Comparison of ENCODE assay signal across 29 cellular contexts in the genomic region with DNA sequence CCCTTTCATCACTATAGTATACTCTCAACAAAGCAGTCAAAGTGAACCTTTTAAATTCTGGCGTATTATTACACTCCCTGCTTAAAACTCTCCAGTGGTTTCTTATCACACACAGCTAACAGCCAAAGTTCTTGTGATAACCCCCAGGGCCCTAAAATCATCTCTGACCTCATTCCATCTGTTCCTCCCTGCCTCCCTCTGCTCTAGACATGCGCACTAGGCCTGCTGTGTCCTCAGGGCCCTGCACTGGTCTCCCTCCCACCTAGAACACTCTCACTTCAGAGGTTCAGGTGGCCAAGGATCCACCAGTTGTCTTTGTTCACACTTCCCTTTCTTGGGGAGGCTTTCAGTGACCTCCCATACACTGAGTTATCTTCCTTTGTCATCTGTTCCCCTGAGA.
"Had no signal": no experiment of that assay in that cellular context is flagged by ENCODE, and none has a peak within 500 bp of the region (broad histone marks: within the 10 kb centered on the region; RNA-seq: fewer than 3 reads in every experiment).

No MANE protein-coding gene starts in this region.

- H3K27ac ChIP-seq: epithelial cell of prostate, esophagus muscularis mucosa, foreskin keratinocyte, gastroesophageal sphincter, heart right ventricle, left lung, ovary, psoas muscle, sigmoid colon, spleen, thoracic aorta, transverse colon, vagina had no signal

- ATAC-seq: foreskin keratinocyte; gastroesophageal sphincter; heart right ventricle; left cardiac atrium; left lung; naive thymus-derived CD8-positive, alpha-beta T cell; psoas muscle; right cardiac atrium; stimulated activated memory B cell treated with anti-CD40 and anti-IgM and Interleukin-4, amounts not matched to agents 10 μg/mL and 1 μg/mL and 100 μg/mL, for 72 hours; stimulated activated naive CD8-positive, alpha-beta T cell treated with anti-CD3 and anti-CD28 coated beads, Interleukin-15, Interleukin-2, amounts not matched to agents 100 U/mL and 50 U/mL, for 24 hours had no signal

- H3K9me3 Mint-ChIP-seq: endodermal cell, nephron progenitor cell had no signal

- H3K4me1 ChIP-seq: esophagus muscularis mucosa, foreskin keratinocyte, gastroesophageal sphincter, heart right ventricle, left lung, psoas muscle, sigmoid colon, spleen, transverse colon, vagina had no signal

- H3K27ac Mint-ChIP-seq: endodermal cell; naive thymus-derived CD8-positive, alpha-beta T cell; nephron progenitor cell; stimulated activated memory B cell treated with anti-CD40 and anti-IgM and Interleukin-4, amounts not matched to agents 10 μg/mL and 1 μg/mL and 100 μg/mL, for 72 hours had no signal

- H3K27me3 Mint-ChIP-seq: naive thymus-derived CD8-positive, alpha-beta T cell; stimulated activated memory B cell treated with anti-CD40 and anti-IgM and Interleukin-4, amounts not matched to agents 10 μg/mL and 1 μg/mL and 100 μg/mL, for 72 hours had no signal

- H3K4me3 ChIP-seq: esophagus muscularis mucosa, gastroesophageal sphincter, heart right ventricle, left lung, ovary, psoas muscle, sigmoid colon, spleen, thoracic aorta, transverse colon, vagina had no signal

- H3K36me3 ChIP-seq: esophagus muscularis mucosa, gastroesophageal sphincter, heart right ventricle, left lung, ovary, sigmoid colon, spleen, thoracic aorta, transverse colon, vagina had no signal

- H3K4me1 Mint-ChIP-seq: endodermal cell; naive thymus-derived CD8-positive, alpha-beta T cell; stimulated activated memory B cell treated with anti-CD40 and anti-IgM and Interleukin-4, amounts not matched to agents 10 μg/mL and 1 μg/mL and 100 μg/mL, for 72 hours had no signal

- DNase-seq: effector CD8-positive, alpha-beta T cell; endodermal cell; foreskin keratinocyte; heart right ventricle; hippocampal formation; left cardiac atrium; left lung; mesendoderm; midbrain; naive thymus-derived CD8-positive, alpha-beta T cell; nephron progenitor cell; occipital lobe; ovary; posterior cingulate gyrus; psoas muscle; right cardiac atrium; sigmoid colon; spleen; stimulated activated CD4-positive, alpha-beta T cell treated with anti-CD3 and anti-CD28 coated beads, Interleukin-4, amount 100 ng/mL, for 4 hours; stimulated activated naive CD8-positive, alpha-beta T cell treated with anti-CD3 and anti-CD28 coated beads, Interleukin-15, Interleukin-2, amounts not matched to agents 100 U/mL and 50 U/mL, for 24 hours; transverse colon had no signal

- FAIRE-seq: colon, islet of Langerhans had no signal

- H3K9me3 ChIP-seq: esophagus muscularis mucosa, gastroesophageal sphincter, left lung, ovary, psoas muscle, sigmoid colon, thoracic aorta, transverse colon, vagina had no signal

- H3K36me3 Mint-ChIP-seq: naive thymus-derived CD8-positive, alpha-beta T cell; stimulated activated memory B cell treated with anti-CD40 and anti-IgM and Interleukin-4, amounts not matched to agents 10 μg/mL and 1 μg/mL and 100 μg/mL, for 72 hours had no signal

- H3K27me3 ChIP-seq: esophagus muscularis mucosa, foreskin keratinocyte, gastroesophageal sphincter, heart right ventricle, left lung, ovary, sigmoid colon, spleen, transverse colon, vagina had no signal

- H3K4me3 Mint-ChIP-seq: endodermal cell; naive thymus-derived CD8-positive, alpha-beta T cell; nephron progenitor cell; stimulated activated memory B cell treated with anti-CD40 and anti-IgM and Interleukin-4, amounts not matched to agents 10 μg/mL and 1 μg/mL and 100 μg/mL, for 72 hours had no signal
